ENCODE assay signal across 9 cellular contexts in genomic region chr16:25013049-25013448, GRCh38. TPM values are rescaled to one million over a fixed set of nuclear protein-coding genes. Genes with fewer than 3 reads are reported as not detected.
A peak's percentile ranks its signal among the peaks of the same experiment; 100 is the strongest.
DNase-seq lines count a peak whose midpoint lies in the region; ATAC-seq, FAIRE-seq and TF ChIP-seq lines count a peak whose summit lies in the region.
"Had no signal": no experiment of that assay in that cellular context is flagged by ENCODE, and none has a peak within 500 bp of the region (broad histone marks: within the 10 kb centered on the region; RNA-seq: fewer than 3 reads in every experiment).

No MANE protein-coding gene starts in this region.

- H3K9me3 Mint-ChIP-seq in activated T-cell treated with anti-CD3 and anti-CD28 coated beads, Interleukin-2, amount 50 U/mL, for 24 hours = no peaks in the 10 kb centered on the region
- H3K9me3 Mint-ChIP-seq in WTC11 = no peaks in the 10 kb centered on the region

- TF ChIP-seq POLR2A in GM12891 (IDR thresholded peaks at IDR 0.05; ENCODE audit: low read depth, low read length) = no peak

- intact Hi-C loops in left colon (cut with DNase I, micrococcal nuclease) = no loop called here

- H3K36me3 Mint-ChIP-seq in activated T-cell treated with anti-CD3 and anti-CD28 coated beads, Interleukin-2, amount 50 U/mL, for 24 hours (ENCODE audit: low read depth) = peaks cover 61% of the 10 kb centered on the region
- H3K36me3 Mint-ChIP-seq in WTC11 = peaks cover 11% of the 10 kb centered on the region

- peak overlapping the region; percentile 95 for H3K27ac Mint-ChIP-seq in activated T-cell treated with anti-CD3 and anti-CD28 coated beads, Interleukin-2, amount 50 U/mL, for 24 hours
- peak overlapping the region; percentile 71; the same call in 1 of the 2 replicates for H3K27ac Mint-ChIP-seq in WTC11

- no peak for FAIRE-seq in GM12891 (lab: Jason Lieb, UNC)

- CTCF ChIA-PET in WTC11 (lab: Charles Lee) = no interaction called here

- no peaks in the 10 kb centered on the region for H3K27me3 Mint-ChIP-seq in activated T-cell treated with anti-CD3 and anti-CD28 coated beads, Interleukin-2, amount 50 U/mL, for 24 hours
- H3K27me3 Mint-ChIP-seq in WTC11 (ENCODE audit: low read depth) = no peaks in the 10 kb centered on the region; the same call in 1 of the 2 replicates

- H3K4me1 Mint-ChIP-seq in activated T-cell treated with anti-CD3 and anti-CD28 coated beads, Interleukin-2, amount 50 U/mL, for 24 hours (ENCODE audit: low read depth) = peaks cover 81% of the 10 kb centered on the region
- H3K4me1 Mint-ChIP-seq in WTC11 = peaks cover 27% of the 10 kb centered on the region

- ATAC-seq in WTC11 (no peak), left colon (peak; percentile 14), HG03378 (IDR thresholded peaks at IDR 0.05; ENCODE audit: unreplicated experiment) (no peak)

- no peak for DNase-seq in activated T-cell treated with anti-CD3 and anti-CD28 coated beads, Interleukin-2, amount 50 U/mL, for 24 hours
- no peak for DNase-seq in activated T-cell treated with anti-CD3 and anti-CD28 coated beads, Interleukin-2, amount 50 U/mL, for 1 hour
- DNase-seq in WTC11 (ENCODE audit: low spot score) (no peak), left colon (no peak), islet precursor cell (no peak), GM12891 (ENCODE audit: insufficient read length, low spot score) (no peak)
- DNase-seq: stimulated activated CD8-positive, alpha-beta memory T cell treated with anti-CD3 and anti-CD28 coated beads, Interleukin-4, amount 100 ng/mL, for 48 hours had no signal

- peak overlapping the region; percentile 91 for H3K4me3 Mint-ChIP-seq in activated T-cell treated with anti-CD3 and anti-CD28 coated beads, Interleukin-2, amount 50 U/mL, for 24 hours
- H3K4me3 Mint-ChIP-seq in WTC11 = peak overlapping the region; percentile 96

- POLR2A ChIA-PET in WTC11 (lab: Charles Lee) = no interaction called here

- TF ChIP-seq CTCF in WTC11 (IDR thresholded peaks at IDR 0.05) = no peak

- peak overlapping the region; percentile 6 for H3K27ac ChIP-seq in temporal lobe (ENCODE audit: low read depth, low read length)

TF ChIP-seq in WTC11, 78 proteins besides CTCF, POLR2A, EP300 and RAD21:
- TF ChIP-seq ZNF232 (CRISPR knock-in tag; IDR thresholded peaks at IDR 0.05) = no peak
- no peak for TF ChIP-seq USF1 (CRISPR knock-in tag; IDR thresholded peaks at IDR 0.05)
- TF ChIP-seq IRF1 (CRISPR knock-in tag; IDR thresholded peaks at IDR 0.05) = no peak
- TF ChIP-seq NFE2L1 (CRISPR knock-in tag; IDR thresholded peaks at IDR 0.05) = no peak
- TF ChIP-seq ELF4 (CRISPR knock-in tag; IDR thresholded peaks at IDR 0.05; ENCODE audit: low read depth) = no peak
- TF ChIP-seq E2F5 (CRISPR knock-in tag; IDR thresholded peaks at IDR 0.05) = no peak
- no peak for TF ChIP-seq FOXP1 (CRISPR knock-in tag; IDR thresholded peaks at IDR 0.05; ENCODE audit: borderline replicate concordance)
- no peak for TF ChIP-seq CREM (CRISPR knock-in tag; IDR thresholded peaks at IDR 0.05)

TF ChIP-seq in GM12891, 5 proteins besides CTCF, POLR2A, EP300 and RAD21:
- no peak for TF ChIP-seq SPI1 (IDR thresholded peaks at IDR 0.05; ENCODE audit: low read depth, low read length)
- TF ChIP-seq PAX5 (IDR thresholded peaks at IDR 0.05; ENCODE audit: insufficient read depth, low read length, severe bottlenecking) = no peak
- TF ChIP-seq POU2F2 (IDR thresholded peaks at IDR 0.05; ENCODE audit: low read depth, low read length) = no peak
- no peak for TF ChIP-seq POLR2AphosphoS5 (IDR thresholded peaks at IDR 0.05; ENCODE audit: low read depth, low read length)
- no peak for TF ChIP-seq TAF1 (IDR thresholded peaks at IDR 0.05; ENCODE audit: low read depth, low read length)

RNA-seq across cellular contexts. Expression of gene ARHGAP17, which starts 2.1 kb away (rescaled TPM):
- total RNA-seq in WTC11 (2021) = 69.9 to 84.5 TPM (median 78.9 TPM) in 3 replicates
- total RNA-seq in left colon = 100 to 1,000 TPM; 107 to 129 TPM
- total RNA-seq in temporal lobe = 26.3 TPM
- polyA plus RNA-seq in GM12891 (2012; ENCODE audit: low read depth, missing spikeins) = 87.2 TPM
